25 cellular contexts compared by ENCODE assay signal in the genomic region with DNA sequence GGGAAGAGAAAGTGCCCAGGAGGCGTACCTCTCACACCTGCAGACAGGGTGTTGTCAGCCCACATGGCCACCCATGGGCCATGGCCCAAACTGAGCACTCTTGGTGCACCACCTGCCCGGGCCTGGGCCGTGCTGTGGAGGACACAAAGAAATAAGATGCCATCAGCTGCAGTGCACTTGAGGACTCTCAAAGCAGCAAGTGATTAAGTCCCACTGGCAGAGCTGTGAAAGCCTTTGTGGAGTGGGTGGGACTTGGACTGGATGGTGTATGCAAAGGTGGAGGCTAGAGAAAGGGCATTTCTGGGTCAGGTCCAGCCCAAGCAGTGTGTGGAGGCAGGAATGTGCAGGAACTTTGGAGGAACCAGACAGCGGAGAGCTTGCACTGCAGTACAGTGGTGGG.
DNase-seq lines count a peak whose midpoint lies in the region; FAIRE-seq and TF ChIP-seq lines count a peak whose summit lies in the region.
"Had no signal": no experiment of that assay in that cellular context is flagged by ENCODE, and none has a peak within 500 bp of the region (broad histone marks: within the 10 kb centered on the region; RNA-seq: fewer than 3 reads in every experiment).

No MANE protein-coding gene starts in this region.

- peaks cover 32% of the 10 kb centered on the region for H3F3A ChIP-seq in neural progenitor cell (ENCODE audit: low read depth)

- no peak overlapping the region for H2AFZ ChIP-seq in neural progenitor cell (replicated peaks)
- H2AFZ ChIP-seq: GM23338 had no signal

- no peaks in the 10 kb centered on the region for H3K9me3 ChIP-seq in BLaER1 treated with 17β-estradiol and CSF1 and Interleukin-3, amounts not matched to agents 10 nM and 100 nM (replicated peaks in 1 of 11)
- H3K9me3 ChIP-seq in SK-N-MC (ENCODE audit: low read depth, low read length) (no peaks in the 10 kb centered on the region), neural progenitor cell (ENCODE audit: low read depth) (no peaks in the 10 kb centered on the region)
- H3K9me3 ChIP-seq: ascending aorta, ovary, SJCRH30 had no signal

- no peak for FAIRE-seq in frontal cortex (lab: Jason Lieb, UNC)
- FAIRE-seq: endothelial cell of umbilical vein had no signal

- no peaks in the 10 kb centered on the region for H3K36me3 Mint-ChIP-seq in neural progenitor cell
- H3K36me3 Mint-ChIP-seq: activated naive CD8-positive, alpha-beta T cell; CD4-positive, alpha-beta memory T cell; naive thymus-derived CD8-positive, alpha-beta T cell; T-cell had no signal

- no peaks in the 10 kb centered on the region for H3K9me3 Mint-ChIP-seq in neural progenitor cell
- H3K9me3 Mint-ChIP-seq: activated CD4-positive, alpha-beta memory T cell treated with anti-CD3 and anti-CD28 coated beads, Interleukin-2, amount 10 ng/mL, durations not matched to agents 7 days and 5 days; activated T-helper 2 cell treated with anti-CD3 and anti-CD28 coated beads, Interferon-gamma antibody, Interleukin-2, Interleukin-4, amounts not matched to agents 10 μg/mL and 5 μg/mL and 100 μg/mL, durations not matched to agents 14 hours and 24 hours and 36 hours; CD4-positive, alpha-beta memory T cell; GM23338; naive thymus-derived CD8-positive, alpha-beta T cell; T-cell had no signal

- peaks cover 0 to 61% (median 45%) of the 10 kb centered on the region in 10 experiments; a peak in 17 of 20 replicates for H3K4me1 ChIP-seq in BLaER1 treated with 17β-estradiol and CSF1 and Interleukin-3, amounts not matched to agents 10 nM and 100 nM
- H3K4me1 ChIP-seq in neural progenitor cell, result peaks cover 45% of the 10 kb centered on the region
- H3K4me1 ChIP-seq: ascending aorta had no signal

- H3K4me1 Mint-ChIP-seq in neural progenitor cell, result peaks cover 56% of the 10 kb centered on the region

- TF ChIP-seq CTCF in neural progenitor cell (IDR thresholded peaks at IDR 0.05), result no peak

- peaks cover 11% of the 10 kb centered on the region for H3K27me3 Mint-ChIP-seq in neural progenitor cell (ENCODE audit: insufficient read depth, low read depth)

- H4K20me1 ChIP-seq in BLaER1 treated with 17β-estradiol and CSF1 and Interleukin-3, amounts not matched to agents 10 nM and 100 nM, result peaks cover 0 to 4% (median 0%) of the 10 kb centered on the region in 11 experiments; a peak in 1 of 22 replicates
- H4K20me1 ChIP-seq in neural progenitor cell (ENCODE audit: low read depth), result peaks cover 15% of the 10 kb centered on the region

- peaks cover 0 to 9% (median 0%) of the 10 kb centered on the region in 11 experiments; a peak in 1 of 22 replicates for H3K27me3 ChIP-seq in BLaER1 treated with 17β-estradiol and CSF1 and Interleukin-3, amounts not matched to agents 10 nM and 100 nM
- H3K27me3 ChIP-seq in neural progenitor cell, result no peaks in the 10 kb centered on the region
- H3K27me3 ChIP-seq: ascending aorta, ovary, SJCRH30 had no signal

- H3K27ac Mint-ChIP-seq in neural progenitor cell, result no peak overlapping the region
- H3K27ac Mint-ChIP-seq: activated CD4-positive, alpha-beta memory T cell treated with anti-CD3 and anti-CD28 coated beads, Interleukin-2, amount 10 ng/mL, durations not matched to agents 7 days and 5 days; activated naive CD8-positive, alpha-beta T cell; activated T-helper 2 cell treated with anti-CD3 and anti-CD28 coated beads, Interferon-gamma antibody, Interleukin-2, Interleukin-4, amounts not matched to agents 10 μg/mL and 5 μg/mL and 100 μg/mL, durations not matched to agents 14 hours and 24 hours and 36 hours; GM23338; T-cell had no signal

- H3K36me3 ChIP-seq in BLaER1 treated with 17β-estradiol and CSF1 and Interleukin-3, amounts not matched to agents 10 nM and 100 nM, result no peaks in the 10 kb centered on the region
- H3K36me3 ChIP-seq in SK-N-MC (ENCODE audit: insufficient read depth, low read length), result no peaks in the 10 kb centered on the region
- no peaks in the 10 kb centered on the region for H3K36me3 ChIP-seq in neural progenitor cell
- H3K36me3 ChIP-seq: ascending aorta, ovary, SJCRH30 had no signal

- no peak overlapping the region for H3K27ac ChIP-seq in BLaER1 treated with 17β-estradiol and CSF1 and Interleukin-3, amounts not matched to agents 10 nM and 100 nM
- H3K27ac ChIP-seq in SK-N-MC (no peak overlapping the region), neural progenitor cell (no peak overlapping the region)
- H3K27ac ChIP-seq: ascending aorta, ovary, SJCRH30 had no signal

- H3K79me2 ChIP-seq in neural progenitor cell (ENCODE audit: low read depth), result no peaks in the 10 kb centered on the region

- peak overlapping the region in 8 of 11 experiments; percentile 26 to 66 (median 45); a peak in 16 of 22 replicates for H3K4me2 ChIP-seq in BLaER1 treated with 17β-estradiol and CSF1 and Interleukin-3, amounts not matched to agents 10 nM and 100 nM
- no peak overlapping the region for H3K4me2 ChIP-seq in neural progenitor cell
- H3K4me2 ChIP-seq: GM23338 had no signal

- peak overlapping the region; percentile 28 for H3K4me3 Mint-ChIP-seq in neural progenitor cell
- H3K4me3 Mint-ChIP-seq: activated CD4-positive, alpha-beta memory T cell treated with anti-CD3 and anti-CD28 coated beads, Interleukin-2, amount 10 ng/mL, durations not matched to agents 7 days and 5 days; activated naive CD8-positive, alpha-beta T cell; CD4-positive, alpha-beta memory T cell; GM23338; naive thymus-derived CD8-positive, alpha-beta T cell; T-cell had no signal

- DNase-seq in NCI-H2029 treated with DMSO at 0.1 percent for 48 hours (lab: John Stamatoyannopoulos, UW) (peak; percentile 38), SK-N-MC (ENCODE audit: low read depth, low spot score) (no peak), neural progenitor cell (ENCODE audit: low spot score) (no peak), frontal cortex (ENCODE audit: low spot score in 2 of 2) (no peak), kidney tubule cell (ENCODE audit: low spot score) (no peak), dedifferentiated amniotic fluid mesenchymal stem cell (ENCODE audit: extremely low spot score) (no peak), RKO (ENCODE audit: low spot score) (no peak)
- DNase-seq: activated CD4-positive, alpha-beta memory T cell treated with anti-CD3 and anti-CD28 coated beads, Interleukin-2, amount 10 ng/mL, durations not matched to agents 7 days and 5 days; CD4-positive, alpha-beta memory T cell; GF-D8; naive thymus-derived CD8-positive, alpha-beta T cell; NCI-H2227 treated with DMSO at 0.1 percent for 48 hours; NK-92 treated with Interleukin-12 subunit alpha and Interleukin-12 subunit beta, amount 100 ng/mL, for 24 hours; ovary; right cardiac atrium; SJCRH30; stimulated activated CD4-positive, alpha-beta T cell treated with anti-CD3 and anti-CD28 coated beads, Interleukin-4, amount 100 ng/mL, for 1 hour; stimulated activated naive CD4-positive, alpha-beta T cell; T-cell had no signal

- H3K4me3 ChIP-seq in BLaER1 treated with 17β-estradiol and CSF1 and Interleukin-3, amounts not matched to agents 10 nM and 100 nM, result no peak overlapping the region
- H3K4me3 ChIP-seq in SK-N-MC (peak overlapping the region; percentile 22; the same call in 1 of the 2 replicates), neural progenitor cell (no peak overlapping the region)
- H3K4me3 ChIP-seq: ascending aorta, GM23338, ovary, SJCRH30 had no signal

- no peak overlapping the region for H3K9ac ChIP-seq in BLaER1 treated with 17β-estradiol and CSF1 and Interleukin-3, amounts not matched to agents 10 nM and 100 nM
- H3K9ac ChIP-seq in SK-N-MC (ENCODE audit: insufficient read length) (no peak overlapping the region), neural progenitor cell (no peak overlapping the region)
